ENCODE assay signal across 16 cellular contexts in genomic region chr3:142259359-142259758, GRCh38.
"Had no signal": no experiment of that assay in that cellular context is flagged by ENCODE, and none has a peak within 500 bp of the region (broad histone marks: within the 10 kb centered on the region; RNA-seq: fewer than 3 reads in every experiment).

No MANE protein-coding gene starts in this region.

- H3K27me3 Mint-ChIP-seq: activated CD8-positive, alpha-beta T cell treated with anti-CD3 and anti-CD28 coated beads for 36 hours; naive thymus-derived CD8-positive, alpha-beta T cell had no signal

- H3K36me3 ChIP-seq: gastrocnemius medialis, heart right ventricle, upper lobe of right lung had no signal

- H3K27ac Mint-ChIP-seq: activated CD8-positive, alpha-beta T cell treated with anti-CD3 and anti-CD28 coated beads for 36 hours; activated naive CD8-positive, alpha-beta T cell treated with anti-CD3 and anti-CD28 coated beads, Interleukin-2, amount 10 ng/mL, durations not matched to agents 7 days and 5 days; activated T-cell treated with anti-CD3 and anti-CD28 coated beads, Interleukin-2, amount 50 U/mL, for 72 hours; naive thymus-derived CD8-positive, alpha-beta T cell had no signal

- H3K36me3 Mint-ChIP-seq: activated naive CD8-positive, alpha-beta T cell treated with anti-CD3 and anti-CD28 coated beads, Interleukin-2, amount 10 ng/mL, durations not matched to agents 7 days and 5 days had no signal

- DNase-seq: activated CD4-positive, alpha-beta T cell treated with anti-CD3 and anti-CD28 coated beads for 4 hours; activated CD8-positive, alpha-beta memory T cell treated with anti-CD3 and anti-CD28 coated beads, Interleukin-2, amount 50 U/mL, for 4 hours; activated CD8-positive, alpha-beta T cell treated with anti-CD3 and anti-CD28 coated beads for 36 hours; activated naive CD8-positive, alpha-beta T cell treated with anti-CD3 and anti-CD28 coated beads, Interleukin-2, amount 10 ng/mL, durations not matched to agents 7 days and 5 days; activated T-cell treated with anti-CD3 and anti-CD28 coated beads, Interleukin-2, amount 50 U/mL, for 72 hours; aorta; gastrocnemius medialis; heart right ventricle; mammary epithelial cell; naive thymus-derived CD8-positive, alpha-beta T cell; stimulated activated CD4-positive, alpha-beta T cell treated with anti-CD3 and anti-CD28 coated beads, Interleukin-2, amount 100 ng/mL, for 48 hours; stimulated activated CD8-positive, alpha-beta memory T cell treated with anti-CD3 and anti-CD28 coated beads, Interleukin-4, amount 100 ng/mL, for 48 hours; stimulated activated naive CD8-positive, alpha-beta T cell treated with anti-CD3 and anti-CD28 coated beads, Interleukin-15, Interleukin-2, amounts not matched to agents 100 U/mL and 50 U/mL, for 24 hours; upper lobe of right lung had no signal

- H3K27ac ChIP-seq: gastrocnemius medialis, heart right ventricle, upper lobe of right lung, VCaP had no signal

- H3K4me3 ChIP-seq: gastrocnemius medialis, heart right ventricle, upper lobe of right lung had no signal

- H3K4me3 Mint-ChIP-seq: activated CD8-positive, alpha-beta T cell treated with anti-CD3 and anti-CD28 coated beads for 36 hours; activated naive CD8-positive, alpha-beta T cell treated with anti-CD3 and anti-CD28 coated beads, Interleukin-2, amount 10 ng/mL, durations not matched to agents 7 days and 5 days; activated T-cell treated with anti-CD3 and anti-CD28 coated beads, Interleukin-2, amount 50 U/mL, for 72 hours; naive thymus-derived CD8-positive, alpha-beta T cell had no signal

- H3K4me1 Mint-ChIP-seq: activated naive CD8-positive, alpha-beta T cell treated with anti-CD3 and anti-CD28 coated beads, Interleukin-2, amount 10 ng/mL, durations not matched to agents 7 days and 5 days; naive thymus-derived CD8-positive, alpha-beta T cell had no signal

- ATAC-seq: activated CD8-positive, alpha-beta T cell treated with anti-CD3 and anti-CD28 coated beads for 36 hours; activated T-cell treated with anti-CD3 and anti-CD28 coated beads, Interleukin-2, amount 50 U/mL, for 72 hours; gastrocnemius medialis; heart right ventricle; left lobe of liver; naive thymus-derived CD8-positive, alpha-beta T cell; stimulated activated naive CD8-positive, alpha-beta T cell treated with anti-CD3 and anti-CD28 coated beads, Interleukin-15, Interleukin-2, amounts not matched to agents 100 U/mL and 50 U/mL, for 24 hours; upper lobe of right lung had no signal

- H3K4me1 ChIP-seq: gastrocnemius medialis, heart right ventricle, upper lobe of right lung had no signal

- H3K27me3 ChIP-seq: gastrocnemius medialis, heart right ventricle, upper lobe of right lung had no signal
